Comparison of ENCODE assay signal across 14 cellular contexts in the genomic region with DNA sequence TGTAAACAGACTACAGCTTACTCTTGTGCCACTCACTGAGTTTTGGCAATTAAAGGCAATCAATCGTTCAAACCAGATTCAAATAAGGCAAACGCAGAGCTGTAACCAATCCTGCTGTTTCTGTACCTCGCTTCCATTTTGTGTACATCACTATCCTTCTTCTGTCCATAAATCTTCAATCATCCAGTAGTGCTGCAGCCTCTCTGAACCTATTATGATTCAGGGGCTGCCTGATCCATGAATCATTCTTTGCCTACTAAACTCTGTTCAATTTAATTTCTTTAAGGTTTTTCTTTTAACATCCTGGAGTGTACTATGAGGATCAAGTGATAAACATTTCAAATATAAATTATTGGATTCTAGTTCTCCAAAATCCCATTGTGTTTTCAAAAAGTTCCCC.
"Had no signal": no experiment of that assay in that cellular context is flagged by ENCODE, and none has a peak within 500 bp of the region (broad histone marks: within the 10 kb centered on the region; RNA-seq: fewer than 3 reads in every experiment).

No MANE protein-coding gene starts in this region.

- H3K4me1 ChIP-seq: parathyroid adenoma, uterus had no signal

- H3K27me3 ChIP-seq: uterus had no signal

- H3K9me3 ChIP-seq: uterus had no signal

- H3K27ac ChIP-seq: coronary artery, parathyroid adenoma, uterus had no signal

- ATAC-seq: effector memory CD8-positive, alpha-beta T cell; naive thymus-derived CD4-positive, alpha-beta T cell had no signal

- H3K36me3 ChIP-seq: uterus had no signal

- H3K4me3 ChIP-seq: coronary artery, uterus had no signal

- DNase-seq: activated CD4-positive, alpha-beta memory T cell treated with anti-CD3 and anti-CD28 coated beads, Interleukin-2, amount 10 ng/mL, durations not matched to agents 7 days and 5 days; activated CD4-positive, alpha-beta T cell treated with anti-CD3 and anti-CD28 coated beads for 1 hour; activated gamma-delta T cell treated with Interleukin-2 at 50 U/mL for 16 hours; activated naive CD8-positive, alpha-beta T cell treated with anti-CD3 and anti-CD28 coated beads for 36 hours; activated T-cell treated with anti-CD3 and anti-CD28 coated beads, Interleukin-2, amount 50 U/mL, for 48 hours; aorta; effector memory CD8-positive, alpha-beta T cell; naive thymus-derived CD4-positive, alpha-beta T cell; retina; small intestine; T-helper 9 cell; uterus had no signal

- FAIRE-seq: small intestine had no signal
